24 cellular contexts compared by ENCODE assay signal in the genomic region with DNA sequence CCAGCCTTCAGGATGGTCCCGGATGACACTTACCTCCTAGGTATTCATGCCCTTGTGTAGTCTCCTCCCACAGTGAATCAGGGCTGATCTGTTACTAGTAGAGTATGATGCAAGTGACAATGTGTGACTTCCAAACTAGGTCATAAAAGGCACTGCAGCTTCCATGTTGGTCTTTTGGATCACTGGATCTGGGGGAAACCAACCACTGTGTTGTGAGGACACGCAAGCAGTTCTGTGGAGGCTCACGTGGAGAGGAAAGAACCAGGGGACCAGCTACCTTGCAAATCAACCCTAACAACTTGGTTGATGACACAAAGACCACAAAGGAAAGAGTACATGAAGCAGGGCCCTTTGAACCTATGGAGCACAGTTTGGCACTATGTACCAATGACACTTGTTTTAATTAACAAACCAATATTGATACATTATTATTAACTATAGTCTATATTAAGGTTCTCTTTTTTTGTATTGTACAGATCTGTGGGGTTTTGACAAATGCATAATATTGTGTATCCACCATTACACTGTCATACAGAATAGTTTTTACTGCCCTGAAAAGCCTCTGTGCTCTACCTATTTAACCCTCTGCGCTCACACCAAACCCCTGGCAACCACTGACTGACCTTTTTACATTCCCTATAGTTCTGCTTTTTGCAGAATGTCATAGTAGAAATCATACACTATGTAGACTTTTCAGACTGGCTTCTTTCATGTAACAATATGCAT. TPM values are rescaled to one million over a fixed set of nuclear protein-coding genes. Genes with fewer than 3 reads are reported as not detected.
A peak's percentile ranks its signal among the peaks of the same experiment; 100 is the strongest.
DNase-seq lines count a peak whose midpoint lies in the region; ATAC-seq, FAIRE-seq and TF ChIP-seq lines count a peak whose summit lies in the region.
"Had no signal": no experiment of that assay in that cellular context is flagged by ENCODE, and none has a peak within 500 bp of the region (broad histone marks: within the 10 kb centered on the region; RNA-seq: fewer than 3 reads in every experiment).

No MANE protein-coding gene starts in this region.

- POLR2A ChIA-PET in A549 (lab: Yijun Ruan, JAX) (no interaction called here), endothelial cell of umbilical vein (lab: Charles Lee) (no interaction called here)
- POLR2A ChIA-PET in activated CD8-positive, alpha-beta T cell treated with anti-CD3 and anti-CD28 coated beads for 36 hours (lab: Charles Lee), result interaction anchor here (1.1 to 1.8 kb wide), 3 partner anchors 12 to 20 kb away, joined by 4 to 5 read pairs (median 4); no protein-coding TSS in a partner anchor

- no peak overlapping the region for H3K4me3 Mint-ChIP-seq in activated CD8-positive, alpha-beta T cell treated with anti-CD3 and anti-CD28 coated beads for 36 hours
- H3K4me3 Mint-ChIP-seq: CD4-positive, alpha-beta T cell; nephron; stimulated activated naive CD8-positive, alpha-beta T cell treated with anti-CD3 and anti-CD28 coated beads, Interleukin-15, Interleukin-2, amounts not matched to agents 100 ng/mL and 50 ng/mL, for 24 hours had no signal

- H3K27ac ChIP-seq in A549 (no peak overlapping the region), C4-2B (0 out of 2 replicates have a peak overlapping the region, but pooled peaks have one; percentile 23), endothelial cell of umbilical vein (ENCODE audit: insufficient read depth, low read depth, low read length) (peak overlapping the region; percentile 0), substantia nigra (ENCODE audit: low read depth, low read length, poor library complexity, severe bottlenecking) (no peak overlapping the region), ascending aorta (no peak overlapping the region)
- H3K27ac ChIP-seq: tibial nerve had no signal

- 85% methylated on average over 4 of the region's 4 CpGs for WGBS in A549 (ENCODE audit: missing lambda C conversion rate)

- TF ChIP-seq CTCF in A549 (IDR thresholded peaks at IDR 0.05), result no peak
- TF ChIP-seq CTCF in C4-2B (conservative IDR thresholded peaks at IDR 0.05), result no peak
- no peak for TF ChIP-seq CTCF in activated CD8-positive, alpha-beta T cell treated with anti-CD3 and anti-CD28 coated beads for 36 hours (IDR thresholded peaks at IDR 0.05)
- TF ChIP-seq CTCF in endothelial cell of umbilical vein (IDR thresholded peaks at IDR 0.05; ENCODE audit: extremely low read depth in 1 of 2, insufficient read depth in 1 of 2, low read depth in 1 of 2, low read length in 2 of 2), result no peak
- TF ChIP-seq CTCF in ascending aorta (IDR thresholded peaks at IDR 0.05), result no peak

- no peak for DNase-seq in A549 (ENCODE audit: low read depth in 1 of 2, low spot score in 1 of 2)
- peak; percentile 26 for DNase-seq in activated CD8-positive, alpha-beta T cell treated with anti-CD3 and anti-CD28 coated beads for 36 hours
- DNase-seq in endothelial cell of umbilical vein (ENCODE audit: low read depth, low spot score), result no peak
- no peak for DNase-seq in DMS53 treated with DMSO at 0.1 percent for 48 hours (lab: John Stamatoyannopoulos, UW; ENCODE audit: unreplicated experiment)
- DNase-seq in substantia nigra (lab: John Stamatoyannopoulos, UW), result no peak
- no peak for DNase-seq in ascending aorta (ENCODE audit: low spot score in 2 of 2)
- DNase-seq: aorta; CD4-positive, alpha-beta T cell; central memory CD4-positive, alpha-beta T cell; dermis blood vessel endothelial cell; KG1; left ventricle myocardium superior; MV-4-11; NCI-H187 treated with DMSO at 0.1 percent for 48 hours; right cardiac atrium; stimulated activated CD4-positive, alpha-beta T cell treated with anti-CD3 and anti-CD28 coated beads, Interleukin-12 subunit alpha, Interleukin-12 subunit beta, amount 100 ng/mL, for 4 hours; stimulated activated CD4-positive, alpha-beta T cell treated with anti-CD3 and anti-CD28 coated beads, Interleukin-4, amount 100 ng/mL, for 24 hours; T-helper 1 cell had no signal

- CTCF ChIA-PET in A549 (lab: Yijun Ruan, JAX) (interaction anchor here (0.6 to 1.2 kb wide), 4 partner anchors 10 to 164 kb away, joined by 3 read pairs; partner anchors contain the start of gene NSFL1C), endothelial cell of umbilical vein (lab: Charles Lee) (interaction anchor here (1.1 to 1.6 kb wide), 4 partner anchors 17 to 93 kb away, joined by 3 to 8 read pairs (median 6); no protein-coding TSS in a partner anchor)
- CTCF ChIA-PET in activated CD8-positive, alpha-beta T cell treated with anti-CD3 and anti-CD28 coated beads for 36 hours (lab: Charles Lee), result interaction anchor here (0.8 to 1.5 kb wide), 4 partner anchors 16 to 94 kb away, joined by 3 read pairs; partner anchors contain the start of gene SDCBP2

- H3K4me2 ChIP-seq in A549, result no peak overlapping the region
- H3K4me2 ChIP-seq in endothelial cell of umbilical vein (ENCODE audit: insufficient read depth, low read length), result no peak overlapping the region

- H2AFZ ChIP-seq in endothelial cell of umbilical vein (ENCODE audit: low read depth, low read length), result no peak overlapping the region

- FAIRE-seq in A549 (lab: Jason Lieb, UNC) (peak; percentile 63), endothelial cell of umbilical vein (lab: Jason Lieb, UNC) (no peak)
- FAIRE-seq: GM18507, islet of Langerhans had no signal

- dilution Hi-C loops in endothelial cell of umbilical vein (cut with MboI; ENCODE audit: extremely low pct_ligation_motif_present, low sequenced_read_pairs), result no loop called here

- no peak overlapping the region for H3K9ac ChIP-seq in endothelial cell of umbilical vein (replicated peaks; ENCODE audit: extremely low read depth, insufficient read depth, low read length)

- BruUV-seq in endothelial cell of umbilical vein (replicated peaks; lab: Mats Ljungman, UMichigan), result no TSS peak

- peaks cover 27% of the 10 kb centered on the region; the same call in 2 of the 3 replicates for H3K9me3 ChIP-seq in A549
- H3K9me3 ChIP-seq in endothelial cell of umbilical vein (replicated peaks; ENCODE audit: control insufficient read depth, insufficient read depth, low read length), result no peaks in the 10 kb centered on the region
- peaks cover 0 to 9% of the 10 kb centered on the region in 2 donors for H3K9me3 ChIP-seq in ascending aorta

- H3K27me3 ChIP-seq in endothelial cell of umbilical vein (ENCODE audit: control insufficient read depth in 2 of 2, insufficient read depth in 2 of 2, low read length in 2 of 2) (no peaks in the 10 kb centered on the region), ascending aorta (no peaks in the 10 kb centered on the region)
- H3K27me3 ChIP-seq: tibial nerve had no signal

- TF ChIP-seq RAD21 in A549 (conservative IDR thresholded peaks at IDR 0.05 in 1 of 2, IDR thresholded peaks at IDR 0.05 in 1 of 2), result no peak

- intact Hi-C loops in activated CD8-positive, alpha-beta T cell treated with anti-CD3 and anti-CD28 coated beads for 36 hours (cut with micrococcal nuclease), result no loop called here
- intact Hi-C loops in endothelial cell of umbilical vein (cut with micrococcal nuclease) (no loop called here), ascending aorta (cut with DNase I) (no loop called here)

- H3K4me1 Mint-ChIP-seq in activated CD8-positive, alpha-beta T cell treated with anti-CD3 and anti-CD28 coated beads for 36 hours (ENCODE audit: low read depth), result peaks cover 30% of the 10 kb centered on the region
- H3K4me1 Mint-ChIP-seq: nephron had no signal

- TF ChIP-seq EP300 in A549 (IDR thresholded peaks at IDR 0.05), result no peak

- H3K27me3 Mint-ChIP-seq in activated CD8-positive, alpha-beta T cell treated with anti-CD3 and anti-CD28 coated beads for 36 hours, result no peaks in the 10 kb centered on the region
- H3K27me3 Mint-ChIP-seq: CD4-positive, alpha-beta T cell; stimulated activated naive CD8-positive, alpha-beta T cell treated with anti-CD3 and anti-CD28 coated beads, Interleukin-15, Interleukin-2, amounts not matched to agents 100 ng/mL and 50 ng/mL, for 24 hours had no signal

- H3K36me3 ChIP-seq in endothelial cell of umbilical vein (ENCODE audit: control insufficient read depth in 2 of 2, extremely low read depth in 1 of 2, insufficient read depth in 2 of 2, low read length in 2 of 2) (no peaks in the 10 kb centered on the region), ascending aorta (no peaks in the 10 kb centered on the region)

- H3K4me3 ChIP-seq in A549 (no peak overlapping the region), endothelial cell of umbilical vein (replicated peaks in 1 of 3; ENCODE audit: insufficient read depth in 1 of 3, low read depth in 1 of 3, low read length in 3 of 3) (no peak overlapping the region), ascending aorta (no peak overlapping the region)
- H3K4me3 ChIP-seq: tibial nerve had no signal

- H3K27ac Mint-ChIP-seq in activated CD8-positive, alpha-beta T cell treated with anti-CD3 and anti-CD28 coated beads for 36 hours, result peak overlapping the region; percentile 67
- H3K27ac Mint-ChIP-seq: CD4-positive, alpha-beta T cell; nephron; stimulated activated naive CD8-positive, alpha-beta T cell treated with anti-CD3 and anti-CD28 coated beads, Interleukin-15, Interleukin-2, amounts not matched to agents 100 ng/mL and 50 ng/mL, for 24 hours had no signal

- no peak for ATAC-seq in A549
- peak; percentile 71 for ATAC-seq in activated CD8-positive, alpha-beta T cell treated with anti-CD3 and anti-CD28 coated beads for 36 hours
- ATAC-seq: left ventricle myocardium superior, right cardiac atrium had no signal

- H3K79me2 ChIP-seq in endothelial cell of umbilical vein (ENCODE audit: control insufficient read depth, insufficient read depth, low read length), result no peaks in the 10 kb centered on the region

- peaks cover 8% of the 10 kb centered on the region for H3K9me3 Mint-ChIP-seq in activated CD8-positive, alpha-beta T cell treated with anti-CD3 and anti-CD28 coated beads for 36 hours

- TF ChIP-seq POLR2A in A549 (IDR thresholded peaks at IDR 0.05; ENCODE audit: low read length) (no peak), endothelial cell of umbilical vein (IDR thresholded peaks at IDR 0.05; ENCODE audit: low read depth, low read length) (no peak)

- H3K9me1 ChIP-seq in endothelial cell of umbilical vein (replicated peaks; ENCODE audit: control insufficient read depth, extremely low read depth, insufficient read depth, low read length), result no peaks in the 10 kb centered on the region

- H4K20me1 ChIP-seq in endothelial cell of umbilical vein (replicated peaks; ENCODE audit: control insufficient read depth, extremely low read depth, insufficient read depth, low read length), result no peaks in the 10 kb centered on the region

- peaks cover 15% of the 10 kb centered on the region for H3K36me3 Mint-ChIP-seq in activated CD8-positive, alpha-beta T cell treated with anti-CD3 and anti-CD28 coated beads for 36 hours (ENCODE audit: low read depth)

- no peaks in the 10 kb centered on the region for H3K4me1 ChIP-seq in A549
- peaks cover 39% of the 10 kb centered on the region for H3K4me1 ChIP-seq in endothelial cell of umbilical vein (ENCODE audit: control insufficient read depth, extremely low read depth, insufficient read depth, low read length)
- H3K4me1 ChIP-seq in ascending aorta, result no peaks in the 10 kb centered on the region
- H3K4me1 ChIP-seq: tibial nerve had no signal

RNA-seq across cellular contexts. Expression of gene SDCBP2, which starts 16.3 kb away (rescaled TPM):
- 0.53 and 0.58 TPM in 2 replicates for polyA plus RNA-seq in A549 (2011; rRNA removed)
- 0.40 and 0.47 TPM in 2 replicates for polyA plus RNA-seq in A549 (2012; cell fraction: cytosol; rRNA removed)
- polyA plus RNA-seq in A549 (2012; cell fraction: nucleus; rRNA removed), result 0.84 and 1.4 TPM in 2 replicates
- 0.35 to 0.51 TPM (median 0.39 TPM) in 3 replicates for polyA plus RNA-seq in A549 (2017; fragmentation: RNase III; extraction: RNeasy Plus Mini Kit Qiagen cat#74134 plus additional on column Dnase treatment)
- 0.34 TPM in 1 of 2 replicates, not detected in the other for polyA minus RNA-seq in A549 (2011; rRNA and poly(A)+ RNA removed)
- total RNA-seq in activated CD8-positive, alpha-beta T cell treated with anti-CD3 and anti-CD28 coated beads for 36 hours, result 1 to 10 TPM; 3.0 to 3.7 TPM
- total RNA-seq in endothelial cell of umbilical vein, result 5.5 and 9.0 TPM in 2 replicates
- polyA plus RNA-seq in endothelial cell of umbilical vein, result 5.8 and 6.9 TPM in 2 replicates
- polyA plus RNA-seq in endothelial cell of umbilical vein (2011; cell fraction: cytosol; rRNA removed), result 4.6 and 5.5 TPM in 2 replicates
- 11.0 and 11.4 TPM in 2 replicates for polyA plus RNA-seq in endothelial cell of umbilical vein (2011; cell fraction: nucleus; rRNA removed)
- 3.1 and 4.8 TPM in 2 replicates for polyA plus RNA-seq in endothelial cell of umbilical vein (2012)
- polyA minus RNA-seq in endothelial cell of umbilical vein, result 1.2 and 2.7 TPM in 2 replicates
- polyA minus RNA-seq in endothelial cell of umbilical vein (2011; cell fraction: cytosol; rRNA and poly(A)+ RNA removed), result not detected
- polyA minus RNA-seq in endothelial cell of umbilical vein (2011; cell fraction: nucleus; rRNA and poly(A)+ RNA removed), result 2.2 and 2.3 TPM in 2 replicates
- total RNA-seq in ascending aorta, result not detected

RNA-seq across cellular contexts. Expression of gene FKBP1A, which starts 47.7 kb away (rescaled TPM):
- polyA plus RNA-seq in A549 (2011; rRNA removed), result 535 and 848 TPM in 2 replicates
- polyA plus RNA-seq in A549 (2012; cell fraction: cytosol; rRNA removed), result 405 and 481 TPM in 2 replicates
- 108 and 284 TPM in 2 replicates for polyA plus RNA-seq in A549 (2012; cell fraction: nucleus; rRNA removed)
- polyA plus RNA-seq in A549 (2017; fragmentation: RNase III; extraction: RNeasy Plus Mini Kit Qiagen cat#74134 plus additional on column Dnase treatment), result 375 to 385 TPM (median 377 TPM) in 3 replicates
- polyA minus RNA-seq in A549 (2011; rRNA and poly(A)+ RNA removed), result 309 and 380 TPM in 2 replicates
- 100 to 1,000 TPM; 259 to 282 TPM for total RNA-seq in activated CD8-positive, alpha-beta T cell treated with anti-CD3 and anti-CD28 coated beads for 36 hours
- 968 and 982 TPM in 2 replicates for total RNA-seq in endothelial cell of umbilical vein
- 1,861 and 1,972 TPM in 2 replicates for polyA plus RNA-seq in endothelial cell of umbilical vein
- polyA plus RNA-seq in endothelial cell of umbilical vein (2011; cell fraction: cytosol; rRNA removed), result 1,632 and 1,874 TPM in 2 replicates
- polyA plus RNA-seq in endothelial cell of umbilical vein (2011; cell fraction: nucleus; rRNA removed), result 571 and 678 TPM in 2 replicates
- 1,466 and 1,504 TPM in 2 replicates for polyA plus RNA-seq in endothelial cell of umbilical vein (2012)
- polyA minus RNA-seq in endothelial cell of umbilical vein, result 1,622 and 1,688 TPM in 2 replicates
- polyA minus RNA-seq in endothelial cell of umbilical vein (2011; cell fraction: cytosol; rRNA and poly(A)+ RNA removed), result 59.7 TPM
- 209 and 300 TPM in 2 replicates for polyA minus RNA-seq in endothelial cell of umbilical vein (2011; cell fraction: nucleus; rRNA and poly(A)+ RNA removed)
- 202 TPM for total RNA-seq in ascending aorta

Comparison
In these comparisons a context has a peak if more than half of its experiments do, and no peak if none do; other contexts are left out.
1. H3K27ac ChIP-seq: peak in C4-2B (single experiment) and endothelial cell of umbilical vein (single experiment); none in A549 (0 of 2), substantia nigra (single experiment) and ascending aorta (0 of 2).